8 cellular contexts compared by ENCODE assay signal in genomic region chr1:39574646-39575045, GRCh38. TPM values are rescaled to one million over a fixed set of nuclear protein-coding genes. Genes with fewer than 3 reads are reported as not detected.
A peak's percentile ranks its signal among the peaks of the same experiment; 100 is the strongest.
DNase-seq lines count a peak whose midpoint lies in the region; ATAC-seq and TF ChIP-seq lines count a peak whose summit lies in the region.

No MANE protein-coding gene starts in this region.

- H3K36me3 ChIP-seq in right atrium auricular region, result peaks cover 54% of the 10 kb centered on the region

- no peak for ATAC-seq in activated CD8-positive, alpha-beta T cell treated with anti-CD3 and anti-CD28 coated beads for 36 hours

- H3K4me3 ChIP-seq in right atrium auricular region, result peak overlapping the region; percentile 62 to 68
- H3K4me3 ChIP-seq in skeletal muscle cell (ENCODE audit: low read depth, low read length), result peak overlapping the region; percentile 86

- POLR2A ChIA-PET in activated CD8-positive, alpha-beta T cell treated with anti-CD3 and anti-CD28 coated beads for 36 hours (lab: Charles Lee), result interaction anchor here (0.7 to 6.2 kb wide), 7 partner anchors 13 to 359 kb away, joined by 3 to 86 read pairs (median 3); no protein-coding TSS in a partner anchor

- H3K27me3 Mint-ChIP-seq in activated CD8-positive, alpha-beta T cell treated with anti-CD3 and anti-CD28 coated beads for 36 hours, result no peaks in the 10 kb centered on the region

- H3K36me3 Mint-ChIP-seq in activated CD8-positive, alpha-beta T cell treated with anti-CD3 and anti-CD28 coated beads for 36 hours (ENCODE audit: low read depth), result peaks cover 58% of the 10 kb centered on the region

- CTCF ChIA-PET in activated CD8-positive, alpha-beta T cell treated with anti-CD3 and anti-CD28 coated beads for 36 hours (lab: Charles Lee), result interaction anchor here (1.0 to 1.3 kb wide), 3 partner anchors 34 to 476 kb away, joined by 3 to 5 read pairs (median 4); no protein-coding TSS in a partner anchor

- peaks cover 0 to 34% of the 10 kb centered on the region in 2 donors for H3K4me1 ChIP-seq in right atrium auricular region

- peaks cover 42% of the 10 kb centered on the region for H3K4me1 Mint-ChIP-seq in activated CD8-positive, alpha-beta T cell treated with anti-CD3 and anti-CD28 coated beads for 36 hours (ENCODE audit: low read depth)

- DNase-seq in stimulated activated CD4-positive, alpha-beta T cell treated with anti-CD3 and anti-CD28 coated beads, Interleukin-15, amount 100 ng/mL, for 24 hours, result peak; percentile 22
- no peak for DNase-seq in stimulated activated CD4-positive, alpha-beta T cell treated with anti-CD3 and anti-CD28 coated beads, Interleukin-4, amount 100 ng/mL, for 4 hours
- DNase-seq in activated CD8-positive, alpha-beta T cell treated with anti-CD3 and anti-CD28 coated beads for 36 hours, result no peak
- no peak for DNase-seq in right atrium auricular region (ENCODE audit: low spot score)
- no peak for DNase-seq in skeletal muscle cell (ENCODE audit: low read depth)
- DNase-seq in stimulated activated CD4-positive, alpha-beta T cell treated with anti-CD3 and anti-CD28 coated beads, Interleukin-2, amount 100 ng/mL, for 48 hours, result no peak
- no peak for DNase-seq in stimulated activated naive CD4-positive, alpha-beta T cell treated with Interleukin-2 at 50 U/mL for 16 hours (lab: John Stamatoyannopoulos, UW)
- no peak for DNase-seq in NCI-H524 treated with DMSO at 0.1 percent for 48 hours (lab: John Stamatoyannopoulos, UW)

- H3K27me3 ChIP-seq in right atrium auricular region, result no peaks in the 10 kb centered on the region

- H3K4me3 Mint-ChIP-seq in activated CD8-positive, alpha-beta T cell treated with anti-CD3 and anti-CD28 coated beads for 36 hours, result peak overlapping the region; percentile 86

- no peak for TF ChIP-seq CTCF in activated CD8-positive, alpha-beta T cell treated with anti-CD3 and anti-CD28 coated beads for 36 hours (IDR thresholded peaks at IDR 0.05)
- TF ChIP-seq CTCF in right atrium auricular region (IDR thresholded peaks at IDR 0.05), result no peak

- peak overlapping the region; percentile 88 to 91 for H3K27ac ChIP-seq in right atrium auricular region

- H3K9me3 Mint-ChIP-seq in activated CD8-positive, alpha-beta T cell treated with anti-CD3 and anti-CD28 coated beads for 36 hours, result no peaks in the 10 kb centered on the region

- H3K9me3 ChIP-seq in right atrium auricular region, result no peaks in the 10 kb centered on the region

- peak overlapping the region; percentile 91 for H3K27ac Mint-ChIP-seq in activated CD8-positive, alpha-beta T cell treated with anti-CD3 and anti-CD28 coated beads for 36 hours

- intact Hi-C loops in activated CD8-positive, alpha-beta T cell treated with anti-CD3 and anti-CD28 coated beads for 36 hours (cut with micrococcal nuclease), result no loop called here

RNA-seq across cellular contexts. Expression of gene PABPC4, which starts 1.9 kb away (rescaled TPM):
- 100 to 1,000 TPM; 365 to 372 TPM for total RNA-seq in activated CD8-positive, alpha-beta T cell treated with anti-CD3 and anti-CD28 coated beads for 36 hours
- total RNA-seq in right atrium auricular region, result 100 to 1,000 TPM; 199 to 219 TPM
